1 cellular context compared by ENCODE assay signal in genomic region chr19:46288896-46289588, GRCh38.
TF ChIP-seq lines count a peak whose summit lies in the region.

No MANE protein-coding gene starts in this region.

TF ChIP-seq in K562, 482 proteins besides CTCF, POLR2A, EP300 and RAD21 (continued from another document and continues in another):
- TF ChIP-seq TRIM25 (IDR thresholded peaks at IDR 0.05; ENCODE audit: borderline replicate concordance), result no peak
- TF ChIP-seq NFIC (IDR thresholded peaks at IDR 0.05), result no peak
- no peak for TF ChIP-seq GATAD2A (IDR thresholded peaks at IDR 0.05)
- TF ChIP-seq RBFOX2 (IDR thresholded peaks at IDR 0.05; ENCODE audit: low read depth, low read length), result no peak
- TF ChIP-seq THRA (IDR thresholded peaks at IDR 0.05), result no peak
- TF ChIP-seq RAD51 (IDR thresholded peaks at IDR 0.05; ENCODE audit: borderline replicate concordance, low read depth), result peak; percentile 82
- no peak for TF ChIP-seq HINFP (tag; conservative IDR thresholded peaks at IDR 0.05; ENCODE audit: low read depth)
- TF ChIP-seq ZNF324 (CRISPR knock-in tag; IDR thresholded peaks at IDR 0.05), result no peak
- no peak for TF ChIP-seq PTTG1 (tag; IDR thresholded peaks at IDR 0.05; ENCODE audit: low read depth)
- no peak for TF ChIP-seq ZNF780A (CRISPR knock-in tag; IDR thresholded peaks at IDR 0.05)
- TF ChIP-seq NR4A1 (CRISPR knock-in tag; IDR thresholded peaks at IDR 0.05), result no peak
- TF ChIP-seq NR4A1 (tag; IDR thresholded peaks at IDR 0.05), result no peak
- TF ChIP-seq PPARD (CRISPR knock-in tag; IDR thresholded peaks at IDR 0.05), result no peak
- TF ChIP-seq SUPT5H (IDR thresholded peaks at IDR 0.05), result no peak
- TF ChIP-seq ZNF695 (CRISPR knock-in tag; IDR thresholded peaks at IDR 0.05), result no peak
- no peak for TF ChIP-seq ZNF830 (CRISPR knock-in tag; IDR thresholded peaks at IDR 0.05)
- no peak for TF ChIP-seq YBX1 (IDR thresholded peaks at IDR 0.05)
- no peak for TF ChIP-seq ZNF12 (CRISPR knock-in tag; IDR thresholded peaks at IDR 0.05)
- TF ChIP-seq MEIS2 (IDR thresholded peaks at IDR 0.05; ENCODE audit: partially characterized antibody), result no peak
- no peak for TF ChIP-seq RNF219 (CRISPR knock-in tag; IDR thresholded peaks at IDR 0.05)
- peak; percentile 72 for TF ChIP-seq USF1 (CRISPR knock-in tag; IDR thresholded peaks at IDR 0.05)
- no peak for TF ChIP-seq SFPQ (IDR thresholded peaks at IDR 0.05; ENCODE audit: low read depth, low read length)
- no peak for TF ChIP-seq PURB (CRISPR knock-in tag; IDR thresholded peaks at IDR 0.05; ENCODE audit: low read depth)
- TF ChIP-seq FIP1L1 (IDR thresholded peaks at IDR 0.05; ENCODE audit: low read depth, low read length, poor library complexity, severe bottlenecking), result no peak
- no peak for TF ChIP-seq CGGBP1 (CRISPR knock-in tag; IDR thresholded peaks at IDR 0.05)
- TF ChIP-seq HNRNPUL1 (IDR thresholded peaks at IDR 0.05; ENCODE audit: low read length), result no peak
- peak; percentile 86 for TF ChIP-seq TOE1 (IDR thresholded peaks at IDR 0.05; ENCODE audit: borderline replicate concordance)
- no peak for TF ChIP-seq TOE1 (CRISPR knock-in tag; IDR thresholded peaks at IDR 0.05; ENCODE audit: borderline replicate concordance, low read depth)
- no peak for TF ChIP-seq PATZ1 (CRISPR knock-in tag; IDR thresholded peaks at IDR 0.05; ENCODE audit: borderline replicate concordance)
- no peak for TF ChIP-seq ZNF165 (CRISPR knock-in tag; IDR thresholded peaks at IDR 0.05; ENCODE audit: borderline replicate concordance)
- TF ChIP-seq LEF1 (IDR thresholded peaks at IDR 0.05), result no peak
- no peak for TF ChIP-seq SRSF1 (IDR thresholded peaks at IDR 0.05; ENCODE audit: low read depth, low read length)
- TF ChIP-seq NKRF (IDR thresholded peaks at IDR 0.05; ENCODE audit: borderline replicate concordance), result no peak
- no peak for TF ChIP-seq SOX6 (IDR thresholded peaks at IDR 0.05)
- TF ChIP-seq GABPA (tag; conservative IDR thresholded peaks at IDR 0.05; ENCODE audit: low read depth), result peak; percentile 29; the same call in 1 of the 2 replicates
- no peak for TF ChIP-seq XRCC4 (IDR thresholded peaks at IDR 0.05; ENCODE audit: extremely low read depth, insufficient read depth, insufficient read length)
- no peak for TF ChIP-seq NFIX (CRISPR knock-in tag; IDR thresholded peaks at IDR 0.05; ENCODE audit: low read depth)
- TF ChIP-seq TEAD1 (CRISPR knock-in tag; IDR thresholded peaks at IDR 0.05), result no peak
- no peak for TF ChIP-seq BMI1 (IDR thresholded peaks at IDR 0.05; ENCODE audit: low read length)
- TF ChIP-seq KLF10 (CRISPR knock-in tag; IDR thresholded peaks at IDR 0.05), result no peak
- TF ChIP-seq CEBPG (CRISPR knock-in tag; IDR thresholded peaks at IDR 0.05), result no peak
- peak in 1 of 2 experiments; percentile 38; a peak in 1 of 4 replicates for TF ChIP-seq CEBPG (tag; conservative IDR thresholded peaks at IDR 0.05 in 1 of 2, IDR thresholded peaks at IDR 0.05 in 1 of 2)
- TF ChIP-seq HIVEP1 (CRISPR knock-in tag; IDR thresholded peaks at IDR 0.05), result no peak
- TF ChIP-seq SP2 (IDR thresholded peaks at IDR 0.05; ENCODE audit: extremely low read depth, low read depth, low read length, poor library complexity, severe bottlenecking), result no peak
- TF ChIP-seq BHLHE40 (IDR thresholded peaks at IDR 0.05; ENCODE audit: low read length), result no peak
- TF ChIP-seq ILK (tag; IDR thresholded peaks at IDR 0.05; ENCODE audit: borderline replicate concordance, low read depth), result no peak
- no peak for TF ChIP-seq CBX1 (IDR thresholded peaks at IDR 0.05; ENCODE audit: low read depth)
- TF ChIP-seq RHOXF2B (CRISPR knock-in tag; conservative IDR thresholded peaks at IDR 0.05), result no peak
- no peak for TF ChIP-seq CXXC5 (CRISPR knock-in tag; IDR thresholded peaks at IDR 0.05)
- 0 out of 2 replicates have a peak, but pooled peaks have one; percentile 20 for TF ChIP-seq JUN (IDR thresholded peaks at IDR 0.05; ENCODE audit: borderline replicate concordance, low read depth, low read length)
- TF ChIP-seq JUN (CRISPR knock-in tag; IDR thresholded peaks at IDR 0.05; ENCODE audit: borderline replicate concordance), result no peak
- no peak for TF ChIP-seq SIN3A (IDR thresholded peaks at IDR 0.05; ENCODE audit: borderline replicate concordance in 2 of 2, control insufficient read depth in 1 of 2, low read depth in 2 of 2, low read length in 2 of 2)
- TF ChIP-seq JUND (IDR thresholded peaks at IDR 0.05; ENCODE audit: borderline replicate concordance, low read depth, low read length), result no peak
- peak; percentile 33; the same call in 1 of the 3 replicates for TF ChIP-seq JUND (tag; IDR thresholded peaks at IDR 0.05; ENCODE audit: borderline replicate concordance, low read depth, low read length)
- no peak for TF ChIP-seq SMAD1 (IDR thresholded peaks at IDR 0.05; ENCODE audit: low read depth, low read length, partially characterized antibody)
- TF ChIP-seq E2F4 (CRISPR knock-in tag; IDR thresholded peaks at IDR 0.05; ENCODE audit: low read depth), result no peak
- TF ChIP-seq ETV1 (tag; conservative IDR thresholded peaks at IDR 0.05; ENCODE audit: low read depth), result peak; percentile 41; the same call in 1 of the 2 replicates
- no peak for TF ChIP-seq THAP7 (CRISPR knock-in tag; IDR thresholded peaks at IDR 0.05)
- TF ChIP-seq ZNF347 (CRISPR knock-in tag; IDR thresholded peaks at IDR 0.05; ENCODE audit: low read depth), result no peak
